26 cellular contexts compared by ENCODE assay signal in the genomic region with DNA sequence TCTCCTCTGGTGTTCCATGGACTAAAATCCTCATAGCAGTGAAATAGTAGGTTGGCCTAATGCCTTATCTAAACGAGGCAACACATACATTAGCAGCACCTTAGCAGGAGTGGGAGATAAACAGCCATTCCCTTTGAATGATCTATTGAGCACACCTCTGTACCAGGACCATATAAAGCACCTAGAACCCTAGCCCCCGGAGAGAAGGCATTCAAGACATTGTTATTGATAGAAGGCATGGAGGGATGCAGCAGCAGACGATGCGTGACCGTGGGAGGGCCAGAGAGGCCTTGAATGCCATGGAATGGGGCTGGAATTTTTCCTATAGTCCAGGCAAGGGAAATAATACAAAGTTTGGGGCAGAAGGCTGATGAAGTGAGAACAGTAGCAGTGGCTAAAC. TPM values are rescaled to one million over a fixed set of nuclear protein-coding genes. Genes with fewer than 3 reads are reported as not detected.
"Had no signal": no experiment of that assay in that cellular context is flagged by ENCODE, and none has a peak within 500 bp of the region (broad histone marks: within the 10 kb centered on the region; RNA-seq: fewer than 3 reads in every experiment).

No MANE protein-coding gene starts in this region.

- FAIRE-seq: HepG2, RCC 7860 had no signal

- H3K27ac ChIP-seq: SJSA1, SK-N-MC had no signal

- DNase-seq: IMR-90, Karpas-422, KG1, MG63, NCI-H1092, NCI-H1105 treated with DMSO at 0.1 percent for 48 hours, NCI-H1417 treated with DMSO at 0.1 percent for 48 hours, NCI-H146, NCI-H1694 treated with DMSO at 0.1 percent for 48 hours, NCI-H1930, NCI-H2081, NCI-H2107, NCI-H226, NCI-H446, NCI-H510A, NCI-H524 treated with DMSO at 0.1 percent for 48 hours, NCI-H69, NCI-H774, Right ventricle myocardium superior, RPMI8226, SIG-M5 had no signal

- H3K9me3 ChIP-seq: MG63, SJSA1 had no signal

- ATAC-seq: HepG2 had no signal

- H3K36me3 ChIP-seq: MG63, SJSA1 had no signal

- H3K4me3 ChIP-seq: MG63, SJSA1, SK-N-MC had no signal

- H3K4me1 ChIP-seq: SJSA1 had no signal

RNA-seq across cellular contexts. Expression of a gene that starts 6.6 kb away (rescaled TPM):
- total RNA-seq: HepG2, HT1080, IMR-90, SJSA1 had no signal
- polyA plus RNA-seq: HepG2, IMR-90 had no signal
